ENCODE assay signal across 1 cellular context in the genomic region with DNA sequence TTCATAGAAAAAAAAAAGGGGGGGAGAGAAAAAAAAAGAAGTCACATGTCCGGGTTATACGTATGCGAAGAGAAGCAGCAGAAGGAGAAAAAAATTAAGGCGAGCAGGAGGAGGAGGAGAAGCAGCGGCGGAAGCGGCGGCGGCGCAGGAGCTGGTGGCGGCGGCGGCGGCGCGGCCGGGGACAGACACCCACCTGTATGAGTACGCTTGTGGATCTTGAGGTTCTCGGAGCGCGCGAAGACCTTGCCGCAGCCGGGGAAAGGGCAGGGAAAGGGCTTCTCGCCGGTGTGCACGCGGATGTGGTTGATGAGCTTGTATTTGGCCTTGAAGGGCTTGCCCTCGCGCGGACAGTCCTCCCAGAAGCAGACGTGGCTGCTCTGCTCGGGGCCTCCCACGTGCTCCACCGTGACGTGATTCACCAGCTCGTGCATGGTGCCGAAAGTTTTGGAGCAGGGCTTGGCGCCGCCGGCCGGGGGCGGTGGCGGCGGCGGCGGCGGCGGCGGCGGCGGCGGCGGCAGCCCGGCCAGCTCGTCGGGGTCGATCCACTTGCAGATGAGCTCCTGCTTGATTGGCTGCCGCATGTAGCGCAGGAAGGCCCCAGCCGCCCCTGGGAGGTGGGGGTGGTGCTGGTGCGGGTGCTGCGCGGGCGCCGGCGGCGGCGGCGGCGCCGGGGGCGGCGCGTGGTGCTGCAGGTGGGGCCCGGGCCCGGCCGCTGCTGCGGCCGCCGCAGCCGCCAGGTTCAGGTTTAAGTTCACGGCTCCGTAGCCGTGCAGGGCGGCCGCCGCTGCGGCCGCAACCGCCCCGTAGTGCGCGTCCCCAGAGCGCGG.
TF ChIP-seq lines count a peak whose summit lies in the region.

No MANE protein-coding gene starts in this region.

TF ChIP-seq in K562, 482 proteins besides CTCF, POLR2A, EP300 and RAD21 (continues in another document):
- TF ChIP-seq PPARD (CRISPR knock-in tag; IDR thresholded peaks at IDR 0.05) (no peak), ZNF830 (CRISPR knock-in tag; IDR thresholded peaks at IDR 0.05) (no peak), RBM22 (IDR thresholded peaks at IDR 0.05; ENCODE audit: low read depth, low read length, poor library complexity, severe bottlenecking) (no peak), NELFE (IDR thresholded peaks at IDR 0.05; ENCODE audit: insufficient read depth, insufficient read length) (no peak), GATAD2B (IDR thresholded peaks at IDR 0.05; ENCODE audit: borderline replicate concordance) (no peak), ZNF146 (CRISPR knock-in tag; IDR thresholded peaks at IDR 0.05; ENCODE audit: unreplicated experiment) (no peak), ZNF778 (CRISPR knock-in tag; IDR thresholded peaks at IDR 0.05) (no peak), FOSL1 (tag; conservative IDR thresholded peaks at IDR 0.05) (peak; percentile 39; the same call in 1 of the 2 replicates), CBX3 (IDR thresholded peaks at IDR 0.05; ENCODE audit: borderline replicate concordance in 1 of 2, low read length in 2 of 2) (no peak; a peak in 1 of 3 replicates), SRSF9 (IDR thresholded peaks at IDR 0.05; ENCODE audit: borderline replicate concordance, low read depth, low read length) (no peak), ZBTB17 (CRISPR knock-in tag; IDR thresholded peaks at IDR 0.05) (no peak), PYGO2 (tag; IDR thresholded peaks at IDR 0.05) (no peak), TBP (optimal IDR thresholded peaks at IDR 0.05; ENCODE audit: low read depth, low read length) (no peak), STAG1 (CRISPR knock-in tag; IDR thresholded peaks at IDR 0.05; ENCODE audit: borderline replicate concordance) (no peak), SIN3A (IDR thresholded peaks at IDR 0.05; ENCODE audit: borderline replicate concordance in 2 of 2, control insufficient read depth in 1 of 2, low read depth in 2 of 2, low read length in 2 of 2) (0 out of 4 replicates have a peak, but pooled peaks of 1 of the 2 experiments have one; percentile 45), ESRRA (IDR thresholded peaks at IDR 0.05; ENCODE audit: borderline replicate concordance, low read depth) (no peak), SMARCA4 (IDR thresholded peaks at IDR 0.05) (no peak), MED1 (CRISPR knock-in tag; IDR thresholded peaks at IDR 0.05; ENCODE audit: borderline replicate concordance) (no peak), TRIM28 (IDR thresholded peaks at IDR 0.05) (no peak), FOXP1 (CRISPR knock-in tag; IDR thresholded peaks at IDR 0.05) (no peak), CEBPG (CRISPR knock-in tag; IDR thresholded peaks at IDR 0.05) (no peak), CEBPG (tag; conservative IDR thresholded peaks at IDR 0.05 in 1 of 2, IDR thresholded peaks at IDR 0.05 in 1 of 2) (no peak), CBFA2T2 (conservative IDR thresholded peaks at IDR 0.05) (no peak), MYBL2 (IDR thresholded peaks at IDR 0.05; ENCODE audit: low read depth) (no peak), MYBL2 (CRISPR knock-in tag; IDR thresholded peaks at IDR 0.05; ENCODE audit: borderline replicate concordance) (no peak), SMARCC2 (IDR thresholded peaks at IDR 0.05; ENCODE audit: low read depth) (no peak), NUFIP1 (IDR thresholded peaks at IDR 0.05; ENCODE audit: partially characterized antibody) (no peak), HCFC1 (IDR thresholded peaks at IDR 0.05; ENCODE audit: low read depth, low read length) (no peak), ZNF79 (CRISPR knock-in tag; IDR thresholded peaks at IDR 0.05; ENCODE audit: low read depth) (no peak), DACH1 (IDR thresholded peaks at IDR 0.05; ENCODE audit: partially characterized antibody) (no peak), BRF1 (IDR thresholded peaks at IDR 0.05; ENCODE audit: borderline replicate concordance, extremely low read depth, insufficient read length) (no peak), ZNF436 (CRISPR knock-in tag; IDR thresholded peaks at IDR 0.05) (no peak), HMGN3 (IDR thresholded peaks at IDR 0.05; ENCODE audit: borderline replicate concordance, extremely low read depth, insufficient read length, low read depth, low read length) (peak; percentile 27), RNF2 (IDR thresholded peaks at IDR 0.05) (peak; percentile 54; the same call in 1 of the 2 replicates), PTTG1 (tag; IDR thresholded peaks at IDR 0.05; ENCODE audit: low read depth) (no peak)
- TF ChIP-seq, protein P1, sequence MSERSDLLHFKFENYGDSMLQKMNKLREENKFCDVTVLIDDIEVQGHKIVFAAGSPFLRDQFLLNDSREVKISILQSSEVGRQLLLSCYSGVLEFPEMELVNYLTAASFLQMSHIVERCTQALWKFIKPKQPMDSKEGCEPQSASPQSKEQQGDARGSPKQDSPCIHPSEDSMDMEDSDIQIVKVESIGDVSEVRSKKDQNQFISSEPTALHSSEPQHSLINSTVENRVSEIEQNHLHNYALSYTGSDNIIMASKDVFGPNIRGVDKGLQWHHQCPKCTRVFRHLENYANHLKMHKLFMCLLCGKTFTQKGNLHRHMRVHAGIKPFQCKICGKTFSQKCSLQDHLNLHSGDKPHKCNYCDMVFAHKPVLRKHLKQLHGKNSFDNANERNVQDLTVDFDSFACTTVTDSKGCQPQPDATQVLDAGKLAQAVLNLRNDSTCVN (CRISPR knock-in tag; IDR thresholded peaks at IDR 0.05): no peak
- TF ChIP-seq, protein P2, sequence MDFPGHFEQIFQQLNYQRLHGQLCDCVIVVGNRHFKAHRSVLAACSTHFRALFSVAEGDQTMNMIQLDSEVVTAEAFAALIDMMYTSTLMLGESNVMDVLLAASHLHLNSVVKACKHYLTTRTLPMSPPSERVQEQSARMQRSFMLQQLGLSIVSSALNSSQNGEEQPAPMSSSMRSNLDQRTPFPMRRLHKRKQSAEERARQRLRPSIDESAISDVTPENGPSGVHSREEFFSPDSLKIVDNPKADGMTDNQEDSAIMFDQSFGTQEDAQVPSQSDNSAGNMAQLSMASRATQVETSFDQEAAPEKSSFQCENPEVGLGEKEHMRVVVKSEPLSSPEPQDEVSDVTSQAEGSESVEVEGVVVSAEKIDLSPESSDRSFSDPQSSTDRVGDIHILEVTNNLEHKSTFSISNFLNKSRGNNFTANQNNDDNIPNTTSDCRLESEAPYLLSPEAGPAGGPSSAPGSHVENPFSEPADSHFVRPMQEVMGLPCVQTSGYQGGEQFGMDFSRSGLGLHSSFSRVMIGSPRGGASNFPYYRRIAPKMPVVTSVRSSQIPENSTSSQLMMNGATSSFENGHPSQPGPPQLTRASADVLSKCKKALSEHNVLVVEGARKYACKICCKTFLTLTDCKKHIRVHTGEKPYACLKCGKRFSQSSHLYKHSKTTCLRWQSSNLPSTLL (IDR thresholded peaks at IDR 0.05): no peak
- TF ChIP-seq, protein P3, sequence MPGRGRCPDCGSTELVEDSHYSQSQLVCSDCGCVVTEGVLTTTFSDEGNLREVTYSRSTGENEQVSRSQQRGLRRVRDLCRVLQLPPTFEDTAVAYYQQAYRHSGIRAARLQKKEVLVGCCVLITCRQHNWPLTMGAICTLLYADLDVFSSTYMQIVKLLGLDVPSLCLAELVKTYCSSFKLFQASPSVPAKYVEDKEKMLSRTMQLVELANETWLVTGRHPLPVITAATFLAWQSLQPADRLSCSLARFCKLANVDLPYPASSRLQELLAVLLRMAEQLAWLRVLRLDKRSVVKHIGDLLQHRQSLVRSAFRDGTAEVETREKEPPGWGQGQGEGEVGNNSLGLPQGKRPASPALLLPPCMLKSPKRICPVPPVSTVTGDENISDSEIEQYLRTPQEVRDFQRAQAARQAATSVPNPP (IDR thresholded peaks at IDR 0.05; ENCODE audit: borderline replicate concordance, insufficient read depth, insufficient read length): no peak
- TF ChIP-seq, protein P4, sequence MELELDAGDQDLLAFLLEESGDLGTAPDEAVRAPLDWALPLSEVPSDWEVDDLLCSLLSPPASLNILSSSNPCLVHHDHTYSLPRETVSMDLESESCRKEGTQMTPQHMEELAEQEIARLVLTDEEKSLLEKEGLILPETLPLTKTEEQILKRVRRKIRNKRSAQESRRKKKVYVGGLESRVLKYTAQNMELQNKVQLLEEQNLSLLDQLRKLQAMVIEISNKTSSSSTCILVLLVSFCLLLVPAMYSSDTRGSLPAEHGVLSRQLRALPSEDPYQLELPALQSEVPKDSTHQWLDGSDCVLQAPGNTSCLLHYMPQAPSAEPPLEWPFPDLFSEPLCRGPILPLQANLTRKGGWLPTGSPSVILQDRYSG (tag; conservative IDR thresholded peaks at IDR 0.05; ENCODE audit: low read depth): no peak
- TF ChIP-seq, protein P5, sequence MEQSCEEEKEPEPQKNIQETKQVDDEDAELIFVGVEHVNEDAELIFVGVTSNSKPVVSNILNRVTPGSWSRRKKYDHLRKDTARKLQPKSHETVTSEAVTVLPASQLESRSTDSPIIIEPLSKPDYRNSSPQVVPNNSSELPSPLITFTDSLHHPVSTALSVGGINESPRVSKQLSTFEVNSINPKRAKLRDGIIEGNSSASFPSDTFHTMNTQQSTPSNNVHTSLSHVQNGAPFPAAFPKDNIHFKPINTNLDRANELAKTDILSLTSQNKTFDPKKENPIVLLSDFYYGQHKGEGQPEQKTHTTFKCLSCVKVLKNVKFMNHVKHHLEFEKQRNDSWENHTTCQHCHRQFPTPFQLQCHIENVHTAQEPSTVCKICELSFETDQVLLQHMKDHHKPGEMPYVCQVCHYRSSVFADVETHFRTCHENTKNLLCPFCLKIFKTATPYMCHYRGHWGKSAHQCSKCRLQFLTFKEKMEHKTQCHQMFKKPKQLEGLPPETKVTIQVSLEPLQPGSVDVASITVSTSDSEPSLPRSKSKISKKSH (CRISPR knock-in tag; IDR thresholded peaks at IDR 0.05): no peak
- TF ChIP-seq, protein P6, sequence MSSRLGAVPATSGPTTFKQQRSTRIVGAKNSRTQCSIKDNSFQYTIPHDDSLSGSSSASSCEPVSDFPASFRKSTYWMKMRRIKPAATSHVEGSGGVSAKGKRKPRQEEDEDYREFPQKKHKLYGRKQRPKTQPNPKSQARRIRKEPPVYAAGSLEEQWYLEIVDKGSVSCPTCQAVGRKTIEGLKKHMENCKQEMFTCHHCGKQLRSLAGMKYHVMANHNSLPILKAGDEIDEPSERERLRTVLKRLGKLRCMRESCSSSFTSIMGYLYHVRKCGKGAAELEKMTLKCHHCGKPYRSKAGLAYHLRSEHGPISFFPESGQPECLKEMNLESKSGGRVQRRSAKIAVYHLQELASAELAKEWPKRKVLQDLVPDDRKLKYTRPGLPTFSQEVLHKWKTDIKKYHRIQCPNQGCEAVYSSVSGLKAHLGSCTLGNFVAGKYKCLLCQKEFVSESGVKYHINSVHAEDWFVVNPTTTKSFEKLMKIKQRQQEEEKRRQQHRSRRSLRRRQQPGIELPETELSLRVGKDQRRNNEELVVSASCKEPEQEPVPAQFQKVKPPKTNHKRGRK (tag; IDR thresholded peaks at IDR 0.05): peak; percentile 79
- TF ChIP-seq, protein P7, sequence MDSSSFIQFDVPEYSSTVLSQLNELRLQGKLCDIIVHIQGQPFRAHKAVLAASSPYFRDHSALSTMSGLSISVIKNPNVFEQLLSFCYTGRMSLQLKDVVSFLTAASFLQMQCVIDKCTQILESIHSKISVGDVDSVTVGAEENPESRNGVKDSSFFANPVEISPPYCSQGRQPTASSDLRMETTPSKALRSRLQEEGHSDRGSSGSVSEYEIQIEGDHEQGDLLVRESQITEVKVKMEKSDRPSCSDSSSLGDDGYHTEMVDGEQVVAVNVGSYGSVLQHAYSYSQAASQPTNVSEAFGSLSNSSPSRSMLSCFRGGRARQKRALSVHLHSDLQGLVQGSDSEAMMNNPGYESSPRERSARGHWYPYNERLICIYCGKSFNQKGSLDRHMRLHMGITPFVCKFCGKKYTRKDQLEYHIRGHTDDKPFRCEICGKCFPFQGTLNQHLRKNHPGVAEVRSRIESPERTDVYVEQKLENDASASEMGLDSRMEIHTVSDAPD (CRISPR knock-in tag; IDR thresholded peaks at IDR 0.05): no peak
- TF ChIP-seq, protein P8, sequence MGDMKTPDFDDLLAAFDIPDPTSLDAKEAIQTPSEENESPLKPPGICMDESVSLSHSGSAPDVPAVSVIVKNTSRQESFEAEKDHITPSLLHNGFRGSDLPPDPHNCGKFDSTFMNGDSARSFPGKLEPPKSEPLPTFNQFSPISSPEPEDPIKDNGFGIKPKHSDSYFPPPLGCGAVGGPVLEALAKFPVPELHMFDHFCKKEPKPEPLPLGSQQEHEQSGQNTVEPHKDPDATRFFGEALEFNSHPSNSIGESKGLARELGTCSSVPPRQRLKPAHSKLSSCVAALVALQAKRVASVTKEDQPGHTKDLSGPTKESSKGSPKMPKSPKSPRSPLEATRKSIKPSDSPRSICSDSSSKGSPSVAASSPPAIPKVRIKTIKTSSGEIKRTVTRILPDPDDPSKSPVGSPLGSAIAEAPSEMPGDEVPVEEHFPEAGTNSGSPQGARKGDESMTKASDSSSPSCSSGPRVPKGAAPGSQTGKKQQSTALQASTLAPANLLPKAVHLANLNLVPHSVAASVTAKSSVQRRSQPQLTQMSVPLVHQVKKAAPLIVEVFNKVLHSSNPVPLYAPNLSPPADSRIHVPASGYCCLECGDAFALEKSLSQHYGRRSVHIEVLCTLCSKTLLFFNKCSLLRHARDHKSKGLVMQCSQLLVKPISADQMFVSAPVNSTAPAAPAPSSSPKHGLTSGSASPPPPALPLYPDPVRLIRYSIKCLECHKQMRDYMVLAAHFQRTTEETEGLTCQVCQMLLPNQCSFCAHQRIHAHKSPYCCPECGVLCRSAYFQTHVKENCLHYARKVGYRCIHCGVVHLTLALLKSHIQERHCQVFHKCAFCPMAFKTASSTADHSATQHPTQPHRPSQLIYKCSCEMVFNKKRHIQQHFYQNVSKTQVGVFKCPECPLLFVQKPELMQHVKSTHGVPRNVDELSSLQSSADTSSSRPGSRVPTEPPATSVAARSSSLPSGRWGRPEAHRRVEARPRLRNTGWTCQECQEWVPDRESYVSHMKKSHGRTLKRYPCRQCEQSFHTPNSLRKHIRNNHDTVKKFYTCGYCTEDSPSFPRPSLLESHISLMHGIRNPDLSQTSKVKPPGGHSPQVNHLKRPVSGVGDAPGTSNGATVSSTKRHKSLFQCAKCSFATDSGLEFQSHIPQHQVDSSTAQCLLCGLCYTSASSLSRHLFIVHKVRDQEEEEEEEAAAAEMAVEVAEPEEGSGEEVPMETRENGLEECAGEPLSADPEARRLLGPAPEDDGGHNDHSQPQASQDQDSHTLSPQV (IDR thresholded peaks at IDR 0.05): peak; percentile 62; the same call in 1 of the 2 replicates
- TF ChIP-seq, protein P9, sequence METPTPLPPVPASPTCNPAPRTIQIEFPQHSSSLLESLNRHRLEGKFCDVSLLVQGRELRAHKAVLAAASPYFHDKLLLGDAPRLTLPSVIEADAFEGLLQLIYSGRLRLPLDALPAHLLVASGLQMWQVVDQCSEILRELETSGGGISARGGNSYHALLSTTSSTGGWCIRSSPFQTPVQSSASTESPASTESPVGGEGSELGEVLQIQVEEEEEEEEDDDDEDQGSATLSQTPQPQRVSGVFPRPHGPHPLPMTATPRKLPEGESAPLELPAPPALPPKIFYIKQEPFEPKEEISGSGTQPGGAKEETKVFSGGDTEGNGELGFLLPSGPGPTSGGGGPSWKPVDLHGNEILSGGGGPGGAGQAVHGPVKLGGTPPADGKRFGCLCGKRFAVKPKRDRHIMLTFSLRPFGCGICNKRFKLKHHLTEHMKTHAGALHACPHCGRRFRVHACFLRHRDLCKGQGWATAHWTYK (CRISPR knock-in tag; IDR thresholded peaks at IDR 0.05): no peak
- TF ChIP-seq, protein P10, sequence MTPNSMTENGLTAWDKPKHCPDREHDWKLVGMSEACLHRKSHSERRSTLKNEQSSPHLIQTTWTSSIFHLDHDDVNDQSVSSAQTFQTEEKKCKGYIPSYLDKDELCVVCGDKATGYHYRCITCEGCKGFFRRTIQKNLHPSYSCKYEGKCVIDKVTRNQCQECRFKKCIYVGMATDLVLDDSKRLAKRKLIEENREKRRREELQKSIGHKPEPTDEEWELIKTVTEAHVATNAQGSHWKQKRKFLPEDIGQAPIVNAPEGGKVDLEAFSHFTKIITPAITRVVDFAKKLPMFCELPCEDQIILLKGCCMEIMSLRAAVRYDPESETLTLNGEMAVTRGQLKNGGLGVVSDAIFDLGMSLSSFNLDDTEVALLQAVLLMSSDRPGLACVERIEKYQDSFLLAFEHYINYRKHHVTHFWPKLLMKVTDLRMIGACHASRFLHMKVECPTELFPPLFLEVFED (CRISPR knock-in tag; conservative IDR thresholded peaks at IDR 0.05): no peak
